Comparison of ENCODE assay signal across 1 cellular context in the genomic region with DNA sequence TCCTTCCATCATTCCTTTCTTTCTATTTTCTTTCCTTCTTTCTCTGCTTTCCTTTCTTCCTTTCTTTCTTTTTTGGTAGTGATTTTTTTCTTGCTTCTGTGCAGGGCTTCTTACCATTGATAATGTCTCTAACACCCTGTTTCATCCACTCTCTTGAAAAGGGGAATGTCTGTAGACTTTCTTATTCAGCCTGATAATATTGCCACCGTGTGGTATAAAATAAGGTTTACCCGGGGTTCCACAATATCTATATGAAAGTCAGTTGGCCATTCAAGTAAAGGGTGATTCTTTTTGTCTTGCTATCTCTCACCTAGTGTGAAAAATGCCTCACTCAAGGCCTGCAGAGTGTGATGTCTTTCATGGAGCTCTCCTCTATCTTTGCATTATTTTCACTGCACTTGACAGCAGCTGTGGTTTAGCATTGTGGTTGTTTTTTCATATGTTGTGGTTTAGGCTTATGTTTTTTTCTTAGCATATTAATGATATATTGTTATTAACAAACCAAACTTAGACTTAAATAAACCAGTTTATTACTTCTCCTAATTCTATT.
TF ChIP-seq lines count a peak whose summit lies in the region.

No MANE protein-coding gene starts in this region.

TF ChIP-seq in H1, 55 proteins besides CTCF, POLR2A, EP300 and RAD21 (continued from another document):
- TF ChIP-seq, protein P1, sequence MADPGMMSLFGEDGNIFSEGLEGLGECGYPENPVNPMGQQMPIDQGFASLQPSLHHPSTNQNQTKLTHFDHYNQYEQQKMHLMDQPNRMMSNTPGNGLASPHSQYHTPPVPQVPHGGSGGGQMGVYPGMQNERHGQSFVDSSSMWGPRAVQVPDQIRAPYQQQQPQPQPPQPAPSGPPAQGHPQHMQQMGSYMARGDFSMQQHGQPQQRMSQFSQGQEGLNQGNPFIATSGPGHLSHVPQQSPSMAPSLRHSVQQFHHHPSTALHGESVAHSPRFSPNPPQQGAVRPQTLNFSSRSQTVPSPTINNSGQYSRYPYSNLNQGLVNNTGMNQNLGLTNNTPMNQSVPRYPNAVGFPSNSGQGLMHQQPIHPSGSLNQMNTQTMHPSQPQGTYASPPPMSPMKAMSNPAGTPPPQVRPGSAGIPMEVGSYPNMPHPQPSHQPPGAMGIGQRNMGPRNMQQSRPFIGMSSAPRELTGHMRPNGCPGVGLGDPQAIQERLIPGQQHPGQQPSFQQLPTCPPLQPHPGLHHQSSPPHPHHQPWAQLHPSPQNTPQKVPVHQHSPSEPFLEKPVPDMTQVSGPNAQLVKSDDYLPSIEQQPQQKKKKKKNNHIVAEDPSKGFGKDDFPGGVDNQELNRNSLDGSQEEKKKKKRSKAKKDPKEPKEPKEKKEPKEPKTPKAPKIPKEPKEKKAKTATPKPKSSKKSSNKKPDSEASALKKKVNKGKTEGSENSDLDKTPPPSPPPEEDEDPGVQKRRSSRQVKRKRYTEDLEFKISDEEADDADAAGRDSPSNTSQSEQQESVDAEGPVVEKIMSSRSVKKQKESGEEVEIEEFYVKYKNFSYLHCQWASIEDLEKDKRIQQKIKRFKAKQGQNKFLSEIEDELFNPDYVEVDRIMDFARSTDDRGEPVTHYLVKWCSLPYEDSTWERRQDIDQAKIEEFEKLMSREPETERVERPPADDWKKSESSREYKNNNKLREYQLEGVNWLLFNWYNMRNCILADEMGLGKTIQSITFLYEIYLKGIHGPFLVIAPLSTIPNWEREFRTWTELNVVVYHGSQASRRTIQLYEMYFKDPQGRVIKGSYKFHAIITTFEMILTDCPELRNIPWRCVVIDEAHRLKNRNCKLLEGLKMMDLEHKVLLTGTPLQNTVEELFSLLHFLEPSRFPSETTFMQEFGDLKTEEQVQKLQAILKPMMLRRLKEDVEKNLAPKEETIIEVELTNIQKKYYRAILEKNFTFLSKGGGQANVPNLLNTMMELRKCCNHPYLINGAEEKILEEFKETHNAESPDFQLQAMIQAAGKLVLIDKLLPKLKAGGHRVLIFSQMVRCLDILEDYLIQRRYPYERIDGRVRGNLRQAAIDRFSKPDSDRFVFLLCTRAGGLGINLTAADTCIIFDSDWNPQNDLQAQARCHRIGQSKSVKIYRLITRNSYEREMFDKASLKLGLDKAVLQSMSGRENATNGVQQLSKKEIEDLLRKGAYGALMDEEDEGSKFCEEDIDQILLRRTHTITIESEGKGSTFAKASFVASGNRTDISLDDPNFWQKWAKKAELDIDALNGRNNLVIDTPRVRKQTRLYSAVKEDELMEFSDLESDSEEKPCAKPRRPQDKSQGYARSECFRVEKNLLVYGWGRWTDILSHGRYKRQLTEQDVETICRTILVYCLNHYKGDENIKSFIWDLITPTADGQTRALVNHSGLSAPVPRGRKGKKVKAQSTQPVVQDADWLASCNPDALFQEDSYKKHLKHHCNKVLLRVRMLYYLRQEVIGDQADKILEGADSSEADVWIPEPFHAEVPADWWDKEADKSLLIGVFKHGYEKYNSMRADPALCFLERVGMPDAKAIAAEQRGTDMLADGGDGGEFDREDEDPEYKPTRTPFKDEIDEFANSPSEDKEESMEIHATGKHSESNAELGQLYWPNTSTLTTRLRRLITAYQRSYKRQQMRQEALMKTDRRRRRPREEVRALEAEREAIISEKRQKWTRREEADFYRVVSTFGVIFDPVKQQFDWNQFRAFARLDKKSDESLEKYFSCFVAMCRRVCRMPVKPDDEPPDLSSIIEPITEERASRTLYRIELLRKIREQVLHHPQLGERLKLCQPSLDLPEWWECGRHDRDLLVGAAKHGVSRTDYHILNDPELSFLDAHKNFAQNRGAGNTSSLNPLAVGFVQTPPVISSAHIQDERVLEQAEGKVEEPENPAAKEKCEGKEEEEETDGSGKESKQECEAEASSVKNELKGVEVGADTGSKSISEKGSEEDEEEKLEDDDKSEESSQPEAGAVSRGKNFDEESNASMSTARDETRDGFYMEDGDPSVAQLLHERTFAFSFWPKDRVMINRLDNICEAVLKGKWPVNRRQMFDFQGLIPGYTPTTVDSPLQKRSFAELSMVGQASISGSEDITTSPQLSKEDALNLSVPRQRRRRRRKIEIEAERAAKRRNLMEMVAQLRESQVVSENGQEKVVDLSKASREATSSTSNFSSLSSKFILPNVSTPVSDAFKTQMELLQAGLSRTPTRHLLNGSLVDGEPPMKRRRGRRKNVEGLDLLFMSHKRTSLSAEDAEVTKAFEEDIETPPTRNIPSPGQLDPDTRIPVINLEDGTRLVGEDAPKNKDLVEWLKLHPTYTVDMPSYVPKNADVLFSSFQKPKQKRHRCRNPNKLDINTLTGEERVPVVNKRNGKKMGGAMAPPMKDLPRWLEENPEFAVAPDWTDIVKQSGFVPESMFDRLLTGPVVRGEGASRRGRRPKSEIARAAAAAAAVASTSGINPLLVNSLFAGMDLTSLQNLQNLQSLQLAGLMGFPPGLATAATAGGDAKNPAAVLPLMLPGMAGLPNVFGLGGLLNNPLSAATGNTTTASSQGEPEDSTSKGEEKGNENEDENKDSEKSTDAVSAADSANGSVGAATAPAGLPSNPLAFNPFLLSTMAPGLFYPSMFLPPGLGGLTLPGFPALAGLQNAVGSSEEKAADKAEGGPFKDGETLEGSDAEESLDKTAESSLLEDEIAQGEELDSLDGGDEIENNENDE (IDR thresholded peaks at IDR 0.05; ENCODE audit: insufficient replicate concordance, low read length): no peak
- no peak for TF ChIP-seq SAP30 (IDR thresholded peaks at IDR 0.05; ENCODE audit: insufficient read depth, insufficient replicate concordance, low read length)
- no peak for TF ChIP-seq BCL11A (IDR thresholded peaks at IDR 0.05; ENCODE audit: low read depth in 2 of 2, low read length in 2 of 2)
- TF ChIP-seq CEBPB (IDR thresholded peaks at IDR 0.05; ENCODE audit: low read depth, low read length): no peak
- TF ChIP-seq JUN (IDR thresholded peaks at IDR 0.05; ENCODE audit: low read depth, low read length): no peak
- TF ChIP-seq CBX8 (IDR thresholded peaks at IDR 0.05; ENCODE audit: borderline replicate concordance, low read depth, low read length): no peak
